Comparison of ENCODE assay signal across 11 cellular contexts in the genomic region with DNA sequence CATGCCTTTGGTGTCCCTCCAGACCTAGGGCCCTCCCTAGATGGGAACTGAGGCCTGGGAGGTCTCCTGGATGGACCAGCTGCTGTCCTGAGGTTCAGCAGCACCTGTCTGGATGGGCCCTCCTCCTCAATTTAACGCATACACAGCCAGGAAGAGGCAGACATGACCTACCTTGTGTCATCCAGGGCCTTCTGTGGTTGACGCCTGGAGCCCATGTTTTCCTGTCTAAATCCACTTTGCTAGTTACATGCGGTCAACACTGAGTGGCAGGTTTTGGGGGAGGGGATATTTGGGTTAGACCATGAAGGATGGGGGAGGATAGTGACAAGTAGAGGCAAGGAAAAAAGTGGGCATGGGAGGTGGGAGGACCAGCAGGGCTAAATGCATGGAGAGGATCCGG. TPM values are rescaled to one million over a fixed set of nuclear protein-coding genes. Genes with fewer than 3 reads are reported as not detected.
DNase-seq lines count a peak whose midpoint lies in the region; ATAC-seq, FAIRE-seq and TF ChIP-seq lines count a peak whose summit lies in the region.
"Had no signal": no experiment of that assay in that cellular context is flagged by ENCODE, and none has a peak within 500 bp of the region (broad histone marks: within the 10 kb centered on the region; RNA-seq: fewer than 3 reads in every experiment).

No MANE protein-coding gene starts in this region.

- TF ChIP-seq CTCF in MCF 10A (IDR thresholded peaks at IDR 0.05; ENCODE audit: unreplicated experiment) (no peak), mammary epithelial cell (conservative IDR thresholded peaks at IDR 0.05 in 1 of 2, IDR thresholded peaks at IDR 0.05 in 1 of 2; ENCODE audit: extremely low read depth in 1 of 2, insufficient read depth in 1 of 2, low read depth in 1 of 2, low read length in 2 of 2) (no peak), K562 (IDR thresholded peaks at IDR 0.05 in 2 of 3, conservative IDR thresholded peaks at IDR 0.05 in 1 of 3; ENCODE audit: insufficient read depth in 2 of 3, low read depth in 1 of 3, low read length in 3 of 3) (no peak), coronary artery (IDR thresholded peaks at IDR 0.05) (no peak)

- dilution Hi-C loops in mammary epithelial cell (cut with HindIII; ENCODE audit: low sequenced_read_pairs): no loop called here

- no TSS peak for BruUV-seq in MCF 10A (replicated peaks; lab: Mats Ljungman, UMichigan)
- BruUV-seq in mammary epithelial cell (replicated peaks; lab: Mats Ljungman, UMichigan): no TSS peak
- no TSS peak for BruUV-seq in K562 (replicated peaks; lab: Mats Ljungman, UMichigan)

- DNase-seq in MCF 10A (ENCODE audit: unreplicated experiment) (no peak), mammary epithelial cell (no peak), Karpas-422 (no peak), K562 (ENCODE audit: extremely low read depth in 1 of 4, low spot score in 3 of 4) (no peak), trophoblast cell (no peak), posterior vena cava (ENCODE audit: low spot score) (no peak), coronary artery (ENCODE audit: low spot score) (no peak)
- DNase-seq in stimulated activated CD8-positive, alpha-beta memory T cell treated with anti-CD3 and anti-CD28 coated beads, Interleukin-4, amount 100 ng/mL, for 48 hours: no peak

- peaks cover 35% of the 10 kb centered on the region for H3K4me1 ChIP-seq in mammary epithelial cell (ENCODE audit: insufficient read depth, low read length)
- no peaks in the 10 kb centered on the region for H3K4me1 ChIP-seq in Karpas-422 (ENCODE audit: low read length)
- peaks cover 10 to 32% of the 10 kb centered on the region in 2 experiments; a peak in 4 of 5 replicates for H3K4me1 ChIP-seq in K562 (replicated peaks in 1 of 2; ENCODE audit: control insufficient read depth in 2 of 2, insufficient read depth in 2 of 2, low read length in 2 of 2)
- peaks cover 25 to 28% of the 10 kb centered on the region in 2 experiments for H3K4me1 ChIP-seq in trophoblast cell (ENCODE audit: control insufficient read depth in 1 of 2, insufficient read depth in 2 of 2, low read length in 2 of 2)

- no peak for TF ChIP-seq EP300 in K562 (IDR thresholded peaks at IDR 0.05; ENCODE audit: low read length)

- H3K79me2 ChIP-seq in mammary epithelial cell (ENCODE audit: insufficient read depth, low read length) (peaks cover 17% of the 10 kb centered on the region), Karpas-422 (ENCODE audit: low read length) (no peaks in the 10 kb centered on the region), K562 (ENCODE audit: control insufficient read depth, insufficient read depth, low read length) (peaks cover 18% of the 10 kb centered on the region), trophoblast cell (ENCODE audit: control insufficient read depth, insufficient read depth, low read length, poor library complexity) (peaks cover 10% of the 10 kb centered on the region)

- FAIRE-seq in K562 (lab: Jason Lieb, UNC): no peak

- H2AFZ ChIP-seq in mammary epithelial cell (ENCODE audit: low read depth, low read length) (no peak overlapping the region), Karpas-422 (ENCODE audit: low read length) (0 out of 2 replicates have a peak overlapping the region, but pooled peaks have one; percentile 65), K562 (ENCODE audit: low read depth, low read length) (peak overlapping the region; percentile 78), trophoblast cell (ENCODE audit: insufficient read depth, low read length, poor library complexity) (no peak overlapping the region)
- H2AFZ ChIP-seq: hepatocyte had no signal

- peak overlapping the region; percentile 26 for H3K27ac Mint-ChIP-seq in MCF 10A (ENCODE audit: low read depth, unreplicated experiment)
- H3K27ac Mint-ChIP-seq: CD8-positive, alpha-beta T cell had no signal

- H3K9me2 ChIP-seq in Karpas-422 (replicated peaks; ENCODE audit: insufficient read depth, low read length): no peaks in the 10 kb centered on the region

- H2BK12ac ChIP-seq in trophoblast cell (ENCODE audit: low read length): peak overlapping the region; percentile 14

- H2BK120ac ChIP-seq in trophoblast cell (ENCODE audit: insufficient read depth, low read length, poor library complexity): peak overlapping the region; percentile 25

- peak overlapping the region; percentile 24 for H3K4ac ChIP-seq in trophoblast cell (ENCODE audit: low read depth, low read length)

- H3K79me1 ChIP-seq in trophoblast cell (ENCODE audit: low read length): peaks cover 16% of the 10 kb centered on the region

- no peak overlapping the region for H3K14ac ChIP-seq in trophoblast cell (ENCODE audit: low read length)

- H3K4me2 ChIP-seq in mammary epithelial cell (ENCODE audit: insufficient read depth, low read depth, low read length) (no peak overlapping the region), Karpas-422 (ENCODE audit: low read depth, low read length, poor library complexity, severe bottlenecking) (no peak overlapping the region), K562 (ENCODE audit: insufficient read depth, low read length) (no peak overlapping the region), trophoblast cell (ENCODE audit: low read length) (no peak overlapping the region)

- intact Hi-C loops in MCF 10A (cut with micrococcal nuclease): no loop called here
- intact Hi-C loops in mammary epithelial cell (cut with micrococcal nuclease): loop anchor here (5.0 to 10.0 kb wide), 3 partner anchors 164 to 624 kb away; a partner anchor contains a TSS
- intact Hi-C loops in K562 (cut with micrococcal nuclease): loop anchor here (5.0 to 10.0 kb wide), 2 partner anchors 244 to 354 kb away; no protein-coding TSS in a partner anchor
- intact Hi-C loops in posterior vena cava (cut with DNase I): loop anchor here (2.0 to 10.0 kb wide), 3 partner anchors 34 to 244 kb away; no protein-coding TSS in a partner anchor

- H3K9me3 Mint-ChIP-seq in MCF 10A (ENCODE audit: unreplicated experiment): peaks cover 10% of the 10 kb centered on the region
- H3K9me3 Mint-ChIP-seq: CD8-positive, alpha-beta T cell had no signal

- H3K18ac ChIP-seq in trophoblast cell (ENCODE audit: low read length): no peak overlapping the region

- no peak for TF ChIP-seq POLR2A in K562 (conservative IDR thresholded peaks at IDR 0.05)

- no peak overlapping the region for H3K27ac ChIP-seq in mammary epithelial cell (ENCODE audit: insufficient read depth, low read depth, low read length)
- H3K27ac ChIP-seq in Karpas-422 (ENCODE audit: low read length): no peak overlapping the region
- no peak overlapping the region for H3K27ac ChIP-seq in K562 (ENCODE audit: extremely low read depth, low read depth, low read length)
- no peak overlapping the region for H3K27ac ChIP-seq in trophoblast cell (ENCODE audit: low read depth, low read length)
- H3K27ac ChIP-seq in coronary artery: no peak overlapping the region
- H3K27ac ChIP-seq: foreskin keratinocyte had no signal

- H3K9ac ChIP-seq in mammary epithelial cell (ENCODE audit: insufficient read depth, low read length) (no peak overlapping the region), Karpas-422 (ENCODE audit: low read length) (no peak overlapping the region), K562 (ENCODE audit: insufficient read depth in 1 of 2, low read depth in 2 of 2, low read length in 2 of 2) (no peak overlapping the region), trophoblast cell (ENCODE audit: low read length) (no peak overlapping the region)

- H3K23ac ChIP-seq in trophoblast cell (ENCODE audit: low read length): no peak overlapping the region

- H3K27me3 ChIP-seq in mammary epithelial cell (ENCODE audit: insufficient read depth, low read length) (no peaks in the 10 kb centered on the region), Karpas-422 (ENCODE audit: low read length) (no peaks in the 10 kb centered on the region), K562 (ENCODE audit: control insufficient read depth in 2 of 2, insufficient read depth in 2 of 2, low read length in 2 of 2) (0 out of 5 replicates have a peak, but pooled peaks cover 0 to 5% of the 10 kb centered on the region in 2 experiments), trophoblast cell (ENCODE audit: insufficient read depth, low read length) (peaks cover 4% of the 10 kb centered on the region)
- H3K27me3 ChIP-seq: foreskin keratinocyte had no signal

- H3K4me3 ChIP-seq in mammary epithelial cell (replicated peaks in 1 of 3; ENCODE audit: insufficient read depth in 1 of 3, low read depth in 2 of 3, low read length in 3 of 3) (no peak overlapping the region), Karpas-422 (ENCODE audit: low read length) (no peak overlapping the region), K562 (no peak overlapping the region), trophoblast cell (ENCODE audit: low read depth, low read length) (no peak overlapping the region), coronary artery (no peak overlapping the region)
- H3K4me3 ChIP-seq: hepatocyte had no signal

- peak overlapping the region; percentile 42 for H2AK5ac ChIP-seq in trophoblast cell (ENCODE audit: low read length)

- POLR2A ChIA-PET in MCF 10A (lab: Yijun Ruan, JAX): interaction anchor here (1.2 to 8.7 kb wide), 6 partner anchors 37 to 348 kb away, joined by 3 to 164 read pairs (median 4); a partner anchor contains a TSS
- POLR2A ChIA-PET in K562 (lab: Yijun Ruan, JAX): interaction anchor here (0.5 to 2.7 kb wide), 6 partner anchors 11 to 347 kb away, joined by 3 to 22 read pairs (median 4); no protein-coding TSS in a partner anchor

- no peaks in the 10 kb centered on the region for H3K9me3 ChIP-seq in mammary epithelial cell (replicated peaks; ENCODE audit: insufficient read depth, low read length)
- H3K9me3 ChIP-seq in Karpas-422 (ENCODE audit: low read length): no peaks in the 10 kb centered on the region
- no peaks in the 10 kb centered on the region for H3K9me3 ChIP-seq in K562 (replicated peaks; ENCODE audit: control insufficient read depth, insufficient read depth, low read depth, low read length)
- H3K9me3 ChIP-seq in trophoblast cell (ENCODE audit: insufficient read depth, low read depth, low read length): peaks cover 2% of the 10 kb centered on the region

- peaks cover 43% of the 10 kb centered on the region for H3K4me1 Mint-ChIP-seq in MCF 10A (ENCODE audit: insufficient read depth, unreplicated experiment)

- H4K20me1 ChIP-seq in mammary epithelial cell (ENCODE audit: insufficient read depth, low read length) (no peaks in the 10 kb centered on the region), Karpas-422 (ENCODE audit: insufficient read depth, low read depth, low read length) (no peaks in the 10 kb centered on the region), K562 (replicated peaks; ENCODE audit: control insufficient read depth, insufficient read depth, low read length) (no peaks in the 10 kb centered on the region)

- peaks cover 4% of the 10 kb centered on the region for H3K36me3 Mint-ChIP-seq in MCF 10A (ENCODE audit: insufficient read depth, unreplicated experiment)
- H3K36me3 Mint-ChIP-seq: CD8-positive, alpha-beta T cell had no signal

- CTCF ChIA-PET in MCF 10A (lab: Yijun Ruan, JAX) (interaction anchor here (0.6 to 10.0 kb wide), 29 partner anchors 9 to 1196 kb away, joined by 3 to 251 read pairs (median 4); a partner anchor contains a TSS), mammary epithelial cell (lab: Charles Lee; ENCODE audit: low non-redundant PET) (interaction anchor here (0.6 to 1.0 kb wide), 5 partner anchors 19 to 187 kb away, joined by 3 to 20 read pairs (median 3); no protein-coding TSS in a partner anchor), K562 (lab: Yijun Ruan, JAX; ENCODE audit: low intra/inter-chr PET ratio) (interaction anchor here (0.6 to 3.2 kb wide), 2 partner anchors 37 to 186 kb away, joined by 3 to 86 read pairs; a partner anchor contains a TSS)

- in situ Hi-C loops in mammary epithelial cell (cut with MboI; ENCODE audit: low sequenced_read_pairs in 2 of 2) (no loop called here), K562 (cut with MboI) (loop anchor here (5.0 kb wide), 1 partner anchor 39 kb away; no protein-coding TSS in a partner anchor)

- no peak overlapping the region for H4K12ac ChIP-seq in trophoblast cell (ENCODE audit: low read depth, low read length)

- no peak for ATAC-seq in K562

- H4K8ac ChIP-seq in trophoblast cell (ENCODE audit: low read depth, low read length): no peak overlapping the region

- TF ChIP-seq RAD21 in K562 (CRISPR knock-in tag; conservative IDR thresholded peaks at IDR 0.05 in 1 of 2, IDR thresholded peaks at IDR 0.05 in 1 of 2): no peak

- 94% methylated on average over 2 of the region's 4 CpGs for WGBS in mammary epithelial cell (ENCODE audit: low coverage, missing lambda C conversion rate)
- WGBS in K562 (ENCODE audit: insufficient coverage, low coverage, missing lambda C conversion rate): 63% methylated on average over 3 of the region's 4 CpGs
- no CpG with 5 or more reads among the region's 4 CpGs for WGBS in trophoblast cell (ENCODE audit: extremely low coverage, insufficient coverage, insufficient read length)

- no peak overlapping the region for H4K91ac ChIP-seq in trophoblast cell (ENCODE audit: low read depth, low read length)

- no peaks in the 10 kb centered on the region for H3K27me3 Mint-ChIP-seq in MCF 10A (ENCODE audit: insufficient read depth, unreplicated experiment)

- no peaks in the 10 kb centered on the region for H3K36me3 ChIP-seq in mammary epithelial cell (ENCODE audit: insufficient read depth, low read length)
- no peaks in the 10 kb centered on the region for H3K36me3 ChIP-seq in Karpas-422 (ENCODE audit: insufficient read depth, low read length)
- H3K36me3 ChIP-seq in K562 (ENCODE audit: control insufficient read depth, insufficient read depth, low read length): no peaks in the 10 kb centered on the region
- H3K36me3 ChIP-seq in trophoblast cell (ENCODE audit: control insufficient read depth in 1 of 2, insufficient read depth in 2 of 2, low read length in 2 of 2): no peaks in the 10 kb centered on the region

- H3K4me3 Mint-ChIP-seq in MCF 10A (ENCODE audit: unreplicated experiment): no peak overlapping the region
- H3K4me3 Mint-ChIP-seq: CD8-positive, alpha-beta T cell had no signal

- H3K9me1 ChIP-seq in K562 (ENCODE audit: control insufficient read depth, insufficient read depth, low read length): no peaks in the 10 kb centered on the region

- no peak overlapping the region for H2BK5ac ChIP-seq in trophoblast cell (ENCODE audit: low read depth, low read length, poor library complexity)

RNA-seq across cellular contexts. Expression of a gene that starts 3.1 kb away (rescaled TPM):
- total RNA-seq in MCF 10A (2022) (316 and 414 TPM in 2 replicates), mammary epithelial cell (100 to 1,000 TPM; 133 to 311 TPM), K562 (2014; rRNA removed) (23.8 and 30.1 TPM in 2 replicates), K562 (2014; rRNA removed; fragmentation: Illumina TruSeq; extraction: Trizol) (6.5 and 7.4 TPM in 2 replicates), K562 (2015; rRNA removed; fragmentation: Illumina TruSeq; extraction: Trizol) (7.2 and 8.9 TPM in 2 replicates), K562 (2021) (19.2 and 21.8 TPM in 2 replicates), posterior vena cava (10 to 100 TPM in 1 of 2 donors, 1 to 10 TPM in 1; 4.2 to 16.6 TPM)
- polyA plus RNA-seq in mammary epithelial cell (30.0 TPM), K562 (2011; rRNA removed) (4.3 and 4.7 TPM in 2 replicates), K562 (2014; fragmentation: Illumina TruSeq; extraction: Trizol) (11.4 and 16.1 TPM in 2 replicates), K562 (2014; fragmentation: Nextera tagmentation; extraction: Ambion mirVana) (under 1 TPM; 0.62 to 0.63 TPM), K562 (2014; rRNA removed) (25.6 and 31.7 TPM in 2 replicates)
- 13.5 TPM for polyA minus RNA-seq in mammary epithelial cell
- not detected in 2 replicates for total RNA-seq in Karpas-422 (2014; rRNA removed; shearing (Covaris generic); ENCODE audit: low replicate concordance)
- total RNA-seq in K562 (2011; cell fraction: chromatin; rRNA removed; ENCODE audit: low replicate concordance): 18.5 and 24.8 TPM in 2 replicates
- total RNA-seq in K562 (2011; cell fraction: nucleolus; rRNA removed): 30.9 and 40.0 TPM in 2 replicates
- 23.3 and 29.5 TPM in 2 replicates for total RNA-seq in K562 (2011; cell fraction: nucleoplasm; rRNA removed)
- polyA plus RNA-seq in K562 (2011; cell fraction: cytosol; rRNA removed): 1.9 and 4.0 TPM in 2 replicates
- 8.8 and 11.6 TPM in 2 replicates for polyA plus RNA-seq in K562 (2011; cell fraction: nucleus; rRNA removed)
- 8.1 and 31.8 TPM in 2 replicates for polyA plus RNA-seq in K562 (2012)
- polyA minus RNA-seq in K562 (2011; rRNA and poly(A)+ RNA removed): 4.0 and 5.4 TPM in 2 replicates
- 3.7 and 4.5 TPM in 2 replicates for polyA minus RNA-seq in K562 (2011; cell fraction: cytosol; rRNA and poly(A)+ RNA removed)
- 16.7 and 17.5 TPM in 2 replicates for polyA minus RNA-seq in K562 (2011; cell fraction: nucleus; rRNA and poly(A)+ RNA removed)
- 30.0 and 31.8 TPM in 2 replicates for polyA plus RNA-seq in trophoblast cell (2013)
- total RNA-seq: CD8-positive, alpha-beta T cell had no signal

Comparison
In these comparisons a context has a peak if more than half of its experiments do, and no peak if none do; other contexts are left out.
1. H2AFZ ChIP-seq: peak in Karpas-422 (single experiment) and K562 (single experiment); none in mammary epithelial cell (single experiment) and trophoblast cell (single experiment).